In the genomic region with DNA sequence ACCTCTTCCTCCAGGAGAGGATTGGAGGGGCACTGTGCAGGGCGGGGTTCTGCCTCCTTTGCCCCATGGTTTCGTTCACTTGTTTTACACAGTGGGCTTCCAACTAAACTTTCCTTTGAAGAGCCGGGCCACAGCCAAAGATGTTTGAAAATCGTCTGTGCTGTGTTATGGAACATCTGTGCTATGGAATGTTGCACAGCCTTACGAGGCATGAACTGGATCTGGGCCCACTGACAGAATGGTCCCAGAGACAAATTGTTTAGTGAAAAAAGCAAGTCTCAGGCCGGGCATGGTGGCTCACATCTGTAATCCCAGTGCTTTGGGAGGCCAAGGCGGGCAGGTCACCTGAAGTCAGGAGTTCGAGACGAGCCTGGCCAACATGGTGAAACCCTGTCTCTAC, we compare ENCODE assay signal across 27 cellular contexts. TPM values are rescaled to one million over a fixed set of nuclear protein-coding genes. Genes with fewer than 3 reads are reported as not detected.
"Had no signal": no experiment of that assay in that cellular context is flagged by ENCODE, and none has a peak within 500 bp of the region (broad histone marks: within the 10 kb centered on the region; RNA-seq: fewer than 3 reads in every experiment).

No MANE protein-coding gene starts in this region.

- DNase-seq: activated B cell treated with CpG ODN at 0.5 μM for 24 hours; activated CD4-positive, alpha-beta T cell treated with anti-CD3 and anti-CD28 coated beads for 36 hours; activated CD4-positive, alpha-beta T cell treated with anti-CD3 and anti-CD28 coated beads, Interleukin-2, amount 50 U/mL, for 4 hours; activated CD8-positive, alpha-beta memory T cell treated with anti-CD3 and anti-CD28 coated beads for 24 hours; activated CD8-positive, alpha-beta memory T cell treated with anti-CD3 and anti-CD28 coated beads, Interleukin-2, amount 50 U/mL, for 4 hours; activated T-cell treated with anti-CD3 and anti-CD28 coated beads, Interleukin-2, amount 50 U/mL, for 24 hours; amniotic stem cell; cortex of kidney; endodermal cell; hypothalamus; left ventricle myocardium superior; mammary epithelial cell; psoas muscle; right cardiac atrium; stimulated activated CD4-positive, alpha-beta T cell treated with anti-CD3 and anti-CD28 coated beads, Interleukin-1b, Interleukin-23, amount 100 ng/mL, for 48 hours; SW 1271; T-helper 17 cell had no signal

- H3K27me3 ChIP-seq: breast epithelium, neutrophil, ovary had no signal

- H3K9me3 ChIP-seq: breast epithelium, neutrophil, ovary, psoas muscle had no signal

- H3K9me3 Mint-ChIP-seq: activated B cell treated with CpG ODN at 0.5 μM for 24 hours; activated naive CD4-positive, alpha-beta T cell treated with anti-CD3 and anti-CD28 coated beads, Interleukin-2, amount 50 U/mL, for 72 hours; activated T-cell treated with anti-CD3 and anti-CD28 coated beads, Interleukin-2, amount 50 U/mL, for 24 hours; activated T-helper 17 cell treated with anti-CD3 and anti-CD28 coated beads, Interleukin-2, amount 50 U/mL, for 72 hours; endodermal cell; mesothelial cell of epicardium; natural killer cell treated with Interleukin-12 subunit alpha and Interleukin-12 subunit beta and Interleukin-15 and Interleukin-18, amount 100 ng/mL, for 72 hours; stimulated activated memory B cell treated with anti-CD40 and anti-IgM and Interleukin-4, amounts not matched to agents 10 μg/mL and 1 μg/mL and 100 μg/mL, for 72 hours had no signal

- H3K36me3 ChIP-seq: breast epithelium, neutrophil, ovary had no signal

- H3K27ac Mint-ChIP-seq: activated B cell treated with CpG ODN at 0.5 μM for 24 hours; activated T-cell treated with anti-CD3 and anti-CD28 coated beads, Interleukin-2, amount 50 U/mL, for 24 hours; endodermal cell; mesothelial cell of epicardium; T-helper 17 cell had no signal

- H3K27ac ChIP-seq: breast epithelium, epithelial cell of prostate, neutrophil, ovary, psoas muscle, skin epidermis had no signal

- H3K4me3 ChIP-seq: breast epithelium, ovary, psoas muscle, skin epidermis had no signal

- ATAC-seq: activated CD4-positive, alpha-beta T cell treated with anti-CD3 and anti-CD28 coated beads for 36 hours; activated naive CD4-positive, alpha-beta T cell treated with anti-CD3 and anti-CD28 coated beads, Interleukin-2, amount 50 U/mL, for 72 hours; activated T-helper 17 cell treated with anti-CD3 and anti-CD28 coated beads, Interleukin-2, amount 50 U/mL, for 72 hours; left ventricle myocardium superior; natural killer cell treated with Interleukin-12 subunit alpha and Interleukin-12 subunit beta and Interleukin-15 and Interleukin-18, amount 100 ng/mL, for 72 hours; psoas muscle; right cardiac atrium; stimulated activated memory B cell treated with anti-CD40 and anti-IgM and Interleukin-4, amounts not matched to agents 10 μg/mL and 1 μg/mL and 100 μg/mL, for 72 hours; T-helper 17 cell had no signal

- H3K36me3 Mint-ChIP-seq: activated naive CD4-positive, alpha-beta T cell treated with anti-CD3 and anti-CD28 coated beads, Interleukin-2, amount 50 U/mL, for 72 hours; mesothelial cell of epicardium; natural killer cell treated with Interleukin-12 subunit alpha and Interleukin-12 subunit beta and Interleukin-15 and Interleukin-18, amount 100 ng/mL, for 72 hours; stimulated activated memory B cell treated with anti-CD40 and anti-IgM and Interleukin-4, amounts not matched to agents 10 μg/mL and 1 μg/mL and 100 μg/mL, for 72 hours had no signal

- H3K4me1 Mint-ChIP-seq: mesothelial cell of epicardium had no signal

- H3K4me3 Mint-ChIP-seq: activated B cell treated with CpG ODN at 0.5 μM for 24 hours; activated CD4-positive, alpha-beta T cell treated with anti-CD3 and anti-CD28 coated beads for 36 hours; activated T-cell treated with anti-CD3 and anti-CD28 coated beads, Interleukin-2, amount 50 U/mL, for 24 hours; endodermal cell; mesothelial cell of epicardium; natural killer cell treated with Interleukin-12 subunit alpha and Interleukin-12 subunit beta and Interleukin-15 and Interleukin-18, amount 100 ng/mL, for 72 hours; stimulated activated memory B cell treated with anti-CD40 and anti-IgM and Interleukin-4, amounts not matched to agents 10 μg/mL and 1 μg/mL and 100 μg/mL, for 72 hours; T-helper 17 cell had no signal

- H3K27me3 Mint-ChIP-seq: activated B cell treated with CpG ODN at 0.5 μM for 24 hours; activated CD4-positive, alpha-beta T cell treated with anti-CD3 and anti-CD28 coated beads for 36 hours; activated T-cell treated with anti-CD3 and anti-CD28 coated beads, Interleukin-2, amount 50 U/mL, for 24 hours; activated T-helper 17 cell treated with anti-CD3 and anti-CD28 coated beads, Interleukin-2, amount 50 U/mL, for 72 hours; natural killer cell treated with Interleukin-12 subunit alpha and Interleukin-12 subunit beta and Interleukin-15 and Interleukin-18, amount 100 ng/mL, for 72 hours; stimulated activated memory B cell treated with anti-CD40 and anti-IgM and Interleukin-4, amounts not matched to agents 10 μg/mL and 1 μg/mL and 100 μg/mL, for 72 hours; T-helper 17 cell had no signal

RNA-seq across cellular contexts. Expression of a gene that starts 59.2 kb away (rescaled TPM):
- total RNA-seq: T-helper 17 cell had no signal
